In genomic region chr3:14159426-14159825, GRCh38 we compare ENCODE assay signal across 2 cellular contexts.
TF ChIP-seq lines count a peak whose summit lies in the region.

No MANE protein-coding gene starts in this region.

TF ChIP-seq in IMR-90, 13 proteins besides CTCF, POLR2A, EP300 and RAD21:
- TF ChIP-seq CEBPB (IDR thresholded peaks at IDR 0.05; ENCODE audit: low read depth, low read length) (no peak), MXI1 (IDR thresholded peaks at IDR 0.05; ENCODE audit: borderline replicate concordance, low read depth, low read length) (no peak), MAFK (IDR thresholded peaks at IDR 0.05; ENCODE audit: low read depth, low read length) (no peak), ELK1 (IDR thresholded peaks at IDR 0.05; ENCODE audit: borderline replicate concordance, low read depth, low read length) (no peak), RCOR1 (IDR thresholded peaks at IDR 0.05; ENCODE audit: insufficient replicate concordance, low read length) (no peak), BHLHE40 (IDR thresholded peaks at IDR 0.05; ENCODE audit: low read depth, low read length) (no peak), SMC3 (IDR thresholded peaks at IDR 0.05; ENCODE audit: low read depth, low read length) (no peak)
TF ChIP-seq in IMR-90: peak in this region for 0.

TF ChIP-seq in K562, 482 proteins besides CTCF, POLR2A, EP300 and RAD21:
- TF ChIP-seq TFAP4 (CRISPR knock-in tag; IDR thresholded peaks at IDR 0.05; ENCODE audit: borderline replicate concordance) (no peak), ZFX (CRISPR knock-in tag; IDR thresholded peaks at IDR 0.05) (0 out of 2 replicates have a peak, but pooled peaks have one; percentile 21), MITF (IDR thresholded peaks at IDR 0.05) (no peak)
